Comparison of ENCODE assay signal across 8 cellular contexts in the genomic region with DNA sequence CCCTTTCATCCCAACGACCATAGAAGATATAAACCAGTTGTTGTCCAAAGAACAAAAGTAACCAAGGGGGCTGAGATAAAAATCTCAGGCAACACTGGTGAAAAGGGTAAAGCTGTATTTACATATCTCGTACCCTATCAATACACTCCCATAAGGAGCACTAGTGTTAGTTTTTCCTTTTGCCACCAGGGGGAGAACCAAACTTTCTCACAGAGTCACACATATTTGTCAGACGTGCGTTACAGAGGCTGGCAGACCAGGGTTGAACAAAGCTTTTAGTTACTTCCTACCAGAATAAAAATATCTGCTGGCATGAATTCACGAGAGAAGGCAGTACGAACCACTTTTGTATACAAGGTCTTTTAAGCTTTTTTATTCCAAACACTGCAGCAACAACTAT.
A peak's percentile ranks its signal among the peaks of the same experiment; 100 is the strongest.
DNase-seq lines count a peak whose midpoint lies in the region; ATAC-seq and TF ChIP-seq lines count a peak whose summit lies in the region.

No MANE protein-coding gene starts in this region.

- H3K36me3 Mint-ChIP-seq in activated naive CD8-positive, alpha-beta T cell treated with anti-CD3 and anti-CD28 coated beads, Interleukin-2, amount 50 U/mL, for 24 hours (ENCODE audit: low read depth): no peaks in the 10 kb centered on the region

- H3K9me3 Mint-ChIP-seq in activated naive CD8-positive, alpha-beta T cell treated with anti-CD3 and anti-CD28 coated beads, Interleukin-2, amount 50 U/mL, for 24 hours: no peaks in the 10 kb centered on the region

- in situ Hi-C loops in astrocyte of the spinal cord (cut with HindIII; ENCODE audit: low sequenced_read_pairs): no loop called here

- no peaks in the 10 kb centered on the region for H3K9me3 ChIP-seq in suprapubic skin

- no peak for TF ChIP-seq POLR2A in suprapubic skin (IDR thresholded peaks at IDR 0.05)

- peaks cover 3% of the 10 kb centered on the region for H3K4me1 ChIP-seq in suprapubic skin

- H3K27me3 Mint-ChIP-seq in activated naive CD8-positive, alpha-beta T cell treated with anti-CD3 and anti-CD28 coated beads, Interleukin-2, amount 50 U/mL, for 24 hours: no peaks in the 10 kb centered on the region

- H3K4me3 Mint-ChIP-seq in activated naive CD8-positive, alpha-beta T cell treated with anti-CD3 and anti-CD28 coated beads, Interleukin-2, amount 50 U/mL, for 24 hours: no peak overlapping the region

- peak overlapping the region; percentile 34 for H3K27ac ChIP-seq in suprapubic skin

- H3K27me3 ChIP-seq in suprapubic skin: no peaks in the 10 kb centered on the region

- no peaks in the 10 kb centered on the region for H3K4me1 Mint-ChIP-seq in activated naive CD8-positive, alpha-beta T cell treated with anti-CD3 and anti-CD28 coated beads, Interleukin-2, amount 50 U/mL, for 24 hours

- H3K27ac Mint-ChIP-seq in activated naive CD8-positive, alpha-beta T cell treated with anti-CD3 and anti-CD28 coated beads, Interleukin-2, amount 50 U/mL, for 24 hours: no peak overlapping the region

- ATAC-seq in HG02571 (IDR thresholded peaks at IDR 0.05; ENCODE audit: unreplicated experiment): peak; percentile 89
- ATAC-seq in activated naive CD8-positive, alpha-beta T cell treated with anti-CD3 and anti-CD28 coated beads, Interleukin-2, amount 50 U/mL, for 24 hours: no peak

- H3K36me3 ChIP-seq in suprapubic skin: no peaks in the 10 kb centered on the region

- no peak overlapping the region for H3K4me3 ChIP-seq in AG09309 (ENCODE audit: control insufficient read depth, low read depth, low read length)
- H3K4me3 ChIP-seq in astrocyte of the spinal cord (ENCODE audit: low read depth, low read length): no peak overlapping the region
- no peak overlapping the region for H3K4me3 ChIP-seq in suprapubic skin

- DNase-seq in AG09309 (ENCODE audit: low read depth): peak; percentile 24
- peak; percentile 27 for DNase-seq in NCI-H146 (lab: John Stamatoyannopoulos, UW)
- peak; percentile 58 for DNase-seq in astrocyte of the spinal cord (ENCODE audit: low read depth, low spot score)
- DNase-seq in inferior parietal cortex (ENCODE audit: extremely low spot score): peak; percentile 64
- no peak for DNase-seq in suprapubic skin (ENCODE audit: low spot score in 2 of 2)
- DNase-seq in activated naive CD8-positive, alpha-beta T cell treated with anti-CD3 and anti-CD28 coated beads, Interleukin-2, amount 50 U/mL, for 24 hours: no peak

- no peak for TF ChIP-seq EP300 in suprapubic skin (IDR thresholded peaks at IDR 0.05)

- 8% methylated on average over 6 of the region's 6 CpGs for WGBS in suprapubic skin

- TF ChIP-seq CTCF in AG09309 (IDR thresholded peaks at IDR 0.05; ENCODE audit: control insufficient read depth, insufficient read depth, low read depth, low read length, missing control alignments) (peak; percentile 60), GM12874 (IDR thresholded peaks at IDR 0.05; ENCODE audit: insufficient read depth, low read depth, low read length) (peak; percentile 41; the same call in 1 of the 2 replicates), astrocyte of the spinal cord (IDR thresholded peaks at IDR 0.05; ENCODE audit: low read depth, low read length) (peak; percentile 62), suprapubic skin (IDR thresholded peaks at IDR 0.05) (peak in 1 of 2 donors; percentile 35)

Comparison
In these comparisons a context has a peak if more than half of its experiments do, and no peak if none do; other contexts are left out.
1. DNase-seq: peak in AG09309 (single experiment), NCI-H146 (single experiment), astrocyte of the spinal cord (single experiment) and inferior parietal cortex (single experiment); none in suprapubic skin (0 of 2) and activated naive CD8-positive, alpha-beta T cell treated with anti-CD3 and anti-CD28 coated beads, Interleukin-2, amount 50 U/mL, for 24 hours (single experiment).